ENCODE assay signal across 26 cellular contexts in genomic region chr6:16196958-16197576, GRCh38.
"Had no signal": no experiment of that assay in that cellular context is flagged by ENCODE, and none has a peak within 500 bp of the region (broad histone marks: within the 10 kb centered on the region; RNA-seq: fewer than 3 reads in every experiment).

No MANE protein-coding gene starts in this region.

- H3K36me3 ChIP-seq: adrenal gland, brain microvascular endothelial cell, gastroesophageal sphincter, thoracic aorta had no signal

- H3K4me2 ChIP-seq: hepatocyte had no signal

- H2AFZ ChIP-seq: hepatocyte had no signal

- H3K27me3 ChIP-seq: adrenal gland, hepatocyte had no signal

- H3K79me2 ChIP-seq: hepatocyte had no signal

- H3K27ac ChIP-seq: adrenal gland, brain microvascular endothelial cell, gastroesophageal sphincter, hepatocyte, skin epidermis, thoracic aorta, VCaP had no signal

- DNase-seq: activated CD4-positive, alpha-beta T cell treated with anti-CD3 and anti-CD28 coated beads for 4 hours; activated CD4-positive, alpha-beta T cell treated with anti-CD3 and anti-CD28 coated beads, Interleukin-2, amount 50 U/mL, for 4 hours; activated effector memory CD4-positive, alpha-beta T cell treated with anti-CD3 and anti-CD28 coated beads, Interleukin-2, amount 50 U/mL, for 16 hours; activated naive CD4-positive, alpha-beta T cell treated with anti-CD3 and anti-CD28 coated beads for 36 hours; activated naive CD8-positive, alpha-beta T cell treated with anti-CD3 and anti-CD28 coated beads for 36 hours; activated T-cell treated with anti-CD3 and anti-CD28 coated beads for 4 hours; adrenal gland; aorta; brain microvascular endothelial cell; cortex of kidney; islet precursor cell; left cardiac atrium; left ventricle myocardium superior; posterior cingulate gyrus; stimulated activated CD4-positive, alpha-beta T cell treated with anti-CD3 and anti-CD28 coated beads, Interleukin-12 subunit alpha, Interleukin-12 subunit beta, amount 100 ng/mL, for 4 hours; stimulated activated CD4-positive, alpha-beta T cell treated with anti-CD3 and anti-CD28 coated beads, Interleukin-4, amount 100 ng/mL, for 1 hour; stimulated activated naive CD8-positive, alpha-beta T cell treated with anti-CD3 and anti-CD28 coated beads, Interleukin-15, Interleukin-2, amounts not matched to agents 100 U/mL and 50 U/mL, for 24 hours; trophoblast cell had no signal

- FAIRE-seq: endothelial cell of umbilical vein, urothelium cell line had no signal

- H3K4me1 ChIP-seq: adrenal gland had no signal

- ATAC-seq: gastroesophageal sphincter; left cardiac atrium; left ventricle myocardium superior; sciatic nerve; stimulated activated naive CD8-positive, alpha-beta T cell treated with anti-CD3 and anti-CD28 coated beads, Interleukin-15, Interleukin-2, amounts not matched to agents 100 U/mL and 50 U/mL, for 24 hours had no signal

- H3K9me3 ChIP-seq: adrenal gland, gastroesophageal sphincter, thoracic aorta had no signal

- H3K4me3 ChIP-seq: adrenal gland, gastroesophageal sphincter, hepatocyte, thoracic aorta had no signal
